Comparison of ENCODE assay signal across 8 cellular contexts in the genomic region with DNA sequence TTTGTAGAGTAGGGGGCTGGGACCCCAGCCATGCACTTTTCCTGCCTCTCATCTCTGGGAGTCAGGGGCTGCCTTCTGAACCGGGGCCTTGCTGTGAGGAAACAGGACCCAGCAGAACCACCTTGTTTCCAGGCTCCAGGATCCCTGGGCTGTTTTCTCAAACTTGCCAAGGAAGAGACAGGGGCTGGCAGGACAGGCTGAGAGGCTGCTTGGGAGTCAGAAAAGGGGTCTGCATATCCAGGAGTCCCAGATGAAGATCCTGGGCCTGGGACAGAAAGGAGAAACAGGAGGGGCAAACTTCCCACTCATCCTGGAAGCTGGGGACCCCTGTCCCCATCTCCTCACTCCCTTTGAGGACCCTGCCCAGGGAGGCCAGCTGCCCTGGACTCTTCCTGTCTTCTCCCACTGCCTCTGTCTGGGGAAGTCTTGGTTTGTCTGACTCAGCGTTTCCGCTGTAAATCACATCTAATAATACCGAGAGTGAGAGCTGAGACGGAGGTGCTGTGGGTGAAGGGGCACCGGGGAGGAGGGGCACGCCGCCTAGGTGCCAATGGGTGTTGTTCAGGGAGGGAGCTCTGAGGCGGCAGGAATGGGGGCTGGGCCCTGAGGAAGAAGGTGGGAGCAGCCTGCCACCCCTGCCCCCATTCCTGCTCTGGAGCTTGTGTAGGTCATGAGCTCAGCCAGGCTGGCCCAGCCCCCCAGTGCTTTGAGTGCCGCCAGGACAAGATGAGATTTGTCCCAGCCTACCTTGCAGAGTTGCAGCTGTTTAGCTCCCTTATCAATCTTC. TPM values are rescaled to one million over a fixed set of nuclear protein-coding genes. Genes with fewer than 3 reads are reported as not detected.
A peak's percentile ranks its signal among the peaks of the same experiment; 100 is the strongest.
DNase-seq lines count a peak whose midpoint lies in the region; ATAC-seq and TF ChIP-seq lines count a peak whose summit lies in the region.

No MANE protein-coding gene starts in this region.

- H3K4me3 ChIP-seq in HUES64 (ENCODE audit: low read length): no peak overlapping the region; the same call in 1 of the 2 replicates
- H3K4me3 ChIP-seq in esophagus (ENCODE audit: low read depth in 1 of 2, low read length in 2 of 2): no peak overlapping the region
- H3K4me3 ChIP-seq in tibial artery: no peak overlapping the region

- TF ChIP-seq CTCF in osteocyte (IDR thresholded peaks at IDR 0.05) (no peak), tibial artery (IDR thresholded peaks at IDR 0.05) (no peak)

- H3K4me1 Mint-ChIP-seq in osteocyte (ENCODE audit: unreplicated experiment): peaks cover 25% of the 10 kb centered on the region

- no peak for ATAC-seq in HG03039 (IDR thresholded peaks at IDR 0.05; ENCODE audit: unreplicated experiment)

- no peak overlapping the region for H3K4me3 Mint-ChIP-seq in osteocyte (ENCODE audit: unreplicated experiment)

- WGBS in HUES64: 42% methylated on average over 10 of the region's 10 CpGs
- 9 to 10% methylated on average over 10 of the region's 10 CpGs for WGBS in esophagus, 2 donors

- H3K27me3 ChIP-seq in HUES64 (ENCODE audit: insufficient read depth, low read length): no peaks in the 10 kb centered on the region
- H3K27me3 ChIP-seq in esophagus (ENCODE audit: control insufficient read depth in 1 of 2, insufficient read depth in 2 of 2, low read length in 2 of 2): no peaks in the 10 kb centered on the region
- peaks cover 0 to 13% of the 10 kb centered on the region in 2 donors for H3K27me3 ChIP-seq in tibial artery

- H3K9me3 Mint-ChIP-seq in osteocyte (ENCODE audit: unreplicated experiment): no peaks in the 10 kb centered on the region

- intact Hi-C loops in tibial artery (cut with DNase I; ENCODE audit: low total_unique reads): loop anchor here (10.0 kb wide), 1 partner anchor 785 kb away; no protein-coding TSS in a partner anchor

- H3K4me1 ChIP-seq in HUES64 (ENCODE audit: insufficient read depth, low read length) (peaks cover 36% of the 10 kb centered on the region), esophagus (ENCODE audit: control insufficient read depth in 2 of 2, insufficient read depth in 2 of 2, low read length in 1 of 2) (peaks cover 14 to 34% of the 10 kb centered on the region in 2 donors), tibial artery (peaks cover 0 to 27% (median 19%) of the 10 kb centered on the region in 4 donors)

- peak overlapping the region; percentile 11; the same call in 1 of the 2 replicates for H3K9ac ChIP-seq in HUES64 (ENCODE audit: low read depth, low read length)

- DNase-seq in stimulated activated naive CD4-positive, alpha-beta T cell treated with Interleukin-2 at 50 U/mL for 16 hours (lab: John Stamatoyannopoulos, UW): peak; percentile 81
- no peak for DNase-seq in stimulated activated naive CD4-positive, alpha-beta T cell (lab: John Stamatoyannopoulos, UW)
- peak; percentile 42 for DNase-seq in activated CD4-positive, CD25-positive, alpha-beta regulatory T cell treated with anti-CD3 and anti-CD28 coated beads, Interleukin-2, amount 50 U/mL, for 16 hours (ENCODE audit: low read depth, low spot score)
- no peak for DNase-seq in osteocyte (ENCODE audit: extremely low spot score, unreplicated experiment)
- no peak for DNase-seq in tibial artery

- H3K36me3 ChIP-seq in HUES64 (ENCODE audit: insufficient read depth, low read length): peaks cover 18% of the 10 kb centered on the region
- H3K36me3 ChIP-seq in esophagus (ENCODE audit: control insufficient read depth in 2 of 2, insufficient read depth in 2 of 2, low read length in 1 of 2): peaks cover 3 to 4% of the 10 kb centered on the region in 2 donors
- peaks cover 12 to 22% (median 18%) of the 10 kb centered on the region in 3 donors for H3K36me3 ChIP-seq in tibial artery

- H3K9me3 ChIP-seq in HUES64 (ENCODE audit: insufficient read depth, low read depth, low read length): no peaks in the 10 kb centered on the region
- H3K9me3 ChIP-seq in esophagus (ENCODE audit: control insufficient read depth in 2 of 2, insufficient read depth in 1 of 2, low read depth in 1 of 2, low read length in 1 of 2): no peaks in the 10 kb centered on the region
- no peaks in the 10 kb centered on the region for H3K9me3 ChIP-seq in tibial artery

- H3K27me3 Mint-ChIP-seq in osteocyte (ENCODE audit: unreplicated experiment): no peaks in the 10 kb centered on the region

- H3K36me3 Mint-ChIP-seq in osteocyte (ENCODE audit: unreplicated experiment): peaks cover 9% of the 10 kb centered on the region

- peak overlapping the region; percentile 68 for H3K27ac Mint-ChIP-seq in osteocyte (ENCODE audit: unreplicated experiment)

- H3K27ac ChIP-seq in HUES64 (ENCODE audit: low read depth, low read length): peak overlapping the region; percentile 56
- H3K27ac ChIP-seq in esophagus (ENCODE audit: low read depth in 2 of 2, low read length in 1 of 2): peak overlapping the region; percentile 20 to 90
- H3K27ac ChIP-seq in tibial artery: no peak overlapping the region

RNA-seq across cellular contexts. Expression of gene POU3F1, which starts 16.7 kb away (rescaled TPM):
- 7.4 TPM for polyA plus RNA-seq in HUES64 (2013, experiment 1 of 2)
- polyA plus RNA-seq in HUES64 (2013, experiment 2 of 2): 9.1 TPM
- polyA plus RNA-seq in esophagus: 1 to 10 TPM in 1 of 2 donors, under 1 TPM in 1; 0.22 to 1.4 TPM
- 1.5 and 1.8 TPM in 2 replicates for total RNA-seq in osteocyte

RNA-seq across cellular contexts. Expression of gene UTP11, which starts 17.4 kb away (rescaled TPM):
- 64.1 TPM for polyA plus RNA-seq in HUES64 (2013, experiment 1 of 2)
- polyA plus RNA-seq in HUES64 (2013, experiment 2 of 2): 66.8 TPM
- polyA plus RNA-seq in esophagus: 10 to 100 TPM; 16.3 to 32.0 TPM
- total RNA-seq in osteocyte: 32.6 and 34.4 TPM in 2 replicates

RNA-seq across cellular contexts. Expression of gene FHL3, which starts 24.6 kb away (rescaled TPM):
- polyA plus RNA-seq in HUES64 (2013, experiment 1 of 2): 19.7 TPM
- polyA plus RNA-seq in HUES64 (2013, experiment 2 of 2): 20.8 TPM
- 10 to 100 TPM in 1 of 2 donors, 1 to 10 TPM in 1; 8.3 to 13.7 TPM for polyA plus RNA-seq in esophagus
- total RNA-seq in osteocyte: 39.1 and 40.4 TPM in 2 replicates

RNA-seq across cellular contexts. Expression of gene SF3A3, which starts 40.1 kb away (rescaled TPM):
- 123 TPM for polyA plus RNA-seq in HUES64 (2013, experiment 1 of 2)
- 106 TPM for polyA plus RNA-seq in HUES64 (2013, experiment 2 of 2)
- 10 to 100 TPM; 10.6 to 21.4 TPM for polyA plus RNA-seq in esophagus
- 51.4 and 55.3 TPM in 2 replicates for total RNA-seq in osteocyte

Comparison
In these comparisons a context has a peak if more than half of its experiments do, and no peak if none do; other contexts are left out.
1. DNase-seq: peak in stimulated activated naive CD4-positive, alpha-beta T cell treated with Interleukin-2 at 50 U/mL for 16 hours (single experiment) and activated CD4-positive, CD25-positive, alpha-beta regulatory T cell treated with anti-CD3 and anti-CD28 coated beads, Interleukin-2, amount 50 U/mL, for 16 hours (single experiment); none in stimulated activated naive CD4-positive, alpha-beta T cell (0 of 6), osteocyte (single experiment) and tibial artery (0 of 2).
2. H3K27ac ChIP-seq: peak in HUES64 (single experiment) and esophagus (2 of 2); none in tibial artery (0 of 2).